21 cellular contexts compared by ENCODE assay signal in the genomic region with DNA sequence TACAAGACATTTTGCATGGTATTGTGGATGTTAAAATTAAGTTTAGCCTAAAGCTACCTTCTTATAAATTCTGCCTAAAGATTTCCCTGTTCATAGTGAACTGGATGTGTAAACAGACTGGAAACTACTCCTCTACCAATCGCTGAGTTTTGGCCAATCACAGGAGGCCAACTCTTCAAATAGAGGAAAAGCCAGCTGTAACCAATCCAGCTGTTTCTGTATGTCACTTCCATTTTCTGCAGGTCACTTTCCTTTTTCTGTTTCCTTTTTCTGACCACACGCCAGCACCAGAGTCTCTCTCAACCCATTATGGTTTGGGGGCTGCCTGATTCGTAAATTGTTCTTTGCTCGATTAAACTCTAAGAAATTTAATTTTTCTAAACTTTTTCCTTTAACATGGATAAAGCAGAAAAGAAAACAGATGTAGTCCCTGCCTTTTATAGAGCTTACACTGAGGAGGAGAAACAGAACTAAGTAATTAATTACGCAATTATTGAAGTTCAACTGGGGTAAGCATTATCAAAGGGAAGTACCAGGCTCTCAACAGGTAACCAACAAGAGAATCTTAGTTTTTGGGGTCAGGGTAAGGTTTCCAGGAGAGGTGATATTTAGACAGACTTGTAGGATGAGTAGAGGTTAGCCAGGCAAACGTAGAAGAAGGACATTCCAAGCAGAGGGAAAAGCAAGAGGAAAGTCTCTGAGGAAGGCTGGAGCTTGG. TPM values are rescaled to one million over a fixed set of nuclear protein-coding genes. Genes with fewer than 3 reads are reported as not detected.
DNase-seq lines count a peak whose midpoint lies in the region; ATAC-seq, FAIRE-seq and TF ChIP-seq lines count a peak whose summit lies in the region.
"Had no signal": no experiment of that assay in that cellular context is flagged by ENCODE, and none has a peak within 500 bp of the region (broad histone marks: within the 10 kb centered on the region; RNA-seq: fewer than 3 reads in every experiment).

No MANE protein-coding gene starts in this region.

- no peak overlapping the region for H3K27ac Mint-ChIP-seq in activated CD4-positive, alpha-beta T cell treated with anti-CD3 and anti-CD28 coated beads, Interleukin-2, amount 10 ng/mL, durations not matched to agents 7 days and 5 days
- H3K27ac Mint-ChIP-seq: activated naive CD4-positive, alpha-beta T cell treated with anti-CD3 and anti-CD28 coated beads, Interleukin-2, amount 10 ng/mL, durations not matched to agents 7 days and 5 days had no signal

- TF ChIP-seq POLR2A in HepG2 (IDR thresholded peaks at IDR 0.05; ENCODE audit: insufficient read depth in 1 of 2, low read depth in 2 of 2, low read length in 2 of 2), result no peak
- TF ChIP-seq POLR2A in thyroid gland (IDR thresholded peaks at IDR 0.05), result no peak

- no peak overlapping the region for H2AFZ ChIP-seq in HepG2 (ENCODE audit: low read length)

- H3K27me3 ChIP-seq in HepG2 (ENCODE audit: control insufficient read depth in 1 of 2, insufficient read depth in 2 of 2, low read length in 2 of 2), result no peaks in the 10 kb centered on the region; a peak in 1 of 5 replicates
- no peaks in the 10 kb centered on the region for H3K27me3 ChIP-seq in thyroid gland
- H3K27me3 ChIP-seq: BLaER1 treated with 17β-estradiol and CSF1 and Interleukin-3, amounts not matched to agents 10 nM and 100 nM; ovary had no signal

- no peak for TF ChIP-seq RAD21 in HepG2 (CRISPR knock-in tag; IDR thresholded peaks at IDR 0.05)

- no peaks in the 10 kb centered on the region for H4K20me1 ChIP-seq in HepG2 (ENCODE audit: insufficient read depth, low read length)
- H4K20me1 ChIP-seq: BLaER1 treated with 17β-estradiol and CSF1 and Interleukin-3, amounts not matched to agents 10 nM and 100 nM had no signal

- H3K9me3 Mint-ChIP-seq in activated CD4-positive, alpha-beta T cell treated with anti-CD3 and anti-CD28 coated beads, Interleukin-2, amount 10 ng/mL, durations not matched to agents 7 days and 5 days, result no peaks in the 10 kb centered on the region
- H3K9me3 Mint-ChIP-seq: activated naive CD4-positive, alpha-beta T cell treated with anti-CD3 and anti-CD28 coated beads, Interleukin-2, amount 10 ng/mL, durations not matched to agents 7 days and 5 days had no signal

- H3K79me2 ChIP-seq in HepG2 (ENCODE audit: insufficient read depth, low read length), result no peaks in the 10 kb centered on the region

- DNase-seq in Right ventricle myocardium inferior (ENCODE audit: missing footprints) (no peak), cardiac septum (ENCODE audit: low spot score) (no peak), SKM-1 (lab: John Stamatoyannopoulos, UW; ENCODE audit: unreplicated experiment) (peak; percentile 80), HepG2 (ENCODE audit: low spot score) (no peak), thyroid gland (no peak), RKO (ENCODE audit: low spot score) (no peak)
- DNase-seq in activated CD4-positive, alpha-beta T cell treated with anti-CD3 and anti-CD28 coated beads, Interleukin-2, amount 10 ng/mL, durations not matched to agents 7 days and 5 days, result no peak
- no peak for DNase-seq in stimulated activated CD4-positive, alpha-beta T cell treated with anti-CD3 and anti-CD28 coated beads, Interleukin-1b, Interleukin-23, amount 100 ng/mL, for 48 hours
- DNase-seq: 8988T; activated CD4-positive, alpha-beta T cell treated with anti-CD3 and anti-CD28 coated beads, Interleukin-2, amount 50 U/mL, for 4 hours; activated naive CD4-positive, alpha-beta T cell treated with anti-CD3 and anti-CD28 coated beads, Interleukin-2, amount 10 ng/mL, durations not matched to agents 7 days and 5 days; NCI-H187; NCI-H446 treated with DMSO at 0.1 percent for 48 hours; ovary; SK-N-SH; small intestine had no signal

- H3K4me3 ChIP-seq in HepG2 (replicated peaks in 1 of 3; ENCODE audit: insufficient read depth in 1 of 3, low read depth in 2 of 3, low read length in 3 of 3) (no peak overlapping the region), thyroid gland (replicated peaks in 1 of 3) (no peak overlapping the region)
- H3K4me3 ChIP-seq: BLaER1 treated with 17β-estradiol and CSF1 and Interleukin-3, amounts not matched to agents 10 nM and 100 nM; HAP-1; ovary had no signal

- H3K27me3 Mint-ChIP-seq in activated CD4-positive, alpha-beta T cell treated with anti-CD3 and anti-CD28 coated beads, Interleukin-2, amount 10 ng/mL, durations not matched to agents 7 days and 5 days, result peaks cover 16% of the 10 kb centered on the region

- BruUV-seq in HepG2 (replicated peaks; lab: Mats Ljungman, UMichigan), result no TSS peak

- H3K9me3 ChIP-seq in HepG2 (ENCODE audit: low read length), result no peaks in the 10 kb centered on the region
- no peaks in the 10 kb centered on the region for H3K9me3 ChIP-seq in thyroid gland
- H3K9me3 ChIP-seq: HAP-1, ovary, SK-N-SH had no signal

- H3K9ac ChIP-seq in HepG2 (ENCODE audit: insufficient read depth, low read depth, low read length), result no peak overlapping the region
- H3K9ac ChIP-seq: BLaER1 treated with 17β-estradiol and CSF1 and Interleukin-3, amounts not matched to agents 10 nM and 100 nM; SK-N-SH had no signal

- H3K4me1 ChIP-seq in HepG2 (ENCODE audit: insufficient read depth, low read length) (no peaks in the 10 kb centered on the region), thyroid gland (peaks cover 35 to 41% of the 10 kb centered on the region in 2 donors)
- H3K4me1 ChIP-seq: HAP-1 had no signal

- in situ Hi-C loops in HepG2 (cut with HindIII; ENCODE audit: extremely low pct_ligation_motif_present, low pct_unique_long_range_greater_than_20kb), result loop anchor here (25.0 kb wide), 2 partner anchors 238 to 413 kb away; no protein-coding TSS in a partner anchor

- POLR2A ChIA-PET in HepG2 (lab: Yijun Ruan, JAX), result interaction anchor here (0.8 kb wide), 1 partner anchor 31 kb away, joined by 3 read pairs; no protein-coding TSS in a partner anchor
- POLR2A ChIA-PET in activated CD4-positive, alpha-beta T cell treated with anti-CD3 and anti-CD28 coated beads, Interleukin-2, amount 10 ng/mL, durations not matched to agents 7 days and 5 days (lab: Charles Lee), result no interaction called here

- WGBS in HepG2 (ENCODE audit: low lambda C conversion rate), result 13% methylated on average over 6 of the region's 6 CpGs
- WGBS in thyroid gland, 2 donors, result 81 to 88% methylated on average over 6 of the region's 6 CpGs

- H3K4me1 Mint-ChIP-seq in activated CD4-positive, alpha-beta T cell treated with anti-CD3 and anti-CD28 coated beads, Interleukin-2, amount 10 ng/mL, durations not matched to agents 7 days and 5 days, result no peaks in the 10 kb centered on the region
- H3K4me1 Mint-ChIP-seq: activated naive CD4-positive, alpha-beta T cell treated with anti-CD3 and anti-CD28 coated beads, Interleukin-2, amount 10 ng/mL, durations not matched to agents 7 days and 5 days had no signal

- H3K36me3 ChIP-seq in HepG2 (replicated peaks in 1 of 2; ENCODE audit: control insufficient read depth in 1 of 2, insufficient read depth in 2 of 2, low read length in 2 of 2) (no peaks in the 10 kb centered on the region), thyroid gland (no peaks in the 10 kb centered on the region)
- H3K36me3 ChIP-seq: BLaER1 treated with 17β-estradiol and CSF1 and Interleukin-3, amounts not matched to agents 10 nM and 100 nM; HAP-1; ovary had no signal

- H3K4me3 Mint-ChIP-seq in activated CD4-positive, alpha-beta T cell treated with anti-CD3 and anti-CD28 coated beads, Interleukin-2, amount 10 ng/mL, durations not matched to agents 7 days and 5 days, result no peak overlapping the region
- H3K4me3 Mint-ChIP-seq: activated naive CD4-positive, alpha-beta T cell treated with anti-CD3 and anti-CD28 coated beads, Interleukin-2, amount 10 ng/mL, durations not matched to agents 7 days and 5 days had no signal

- FAIRE-seq in HepG2 (lab: Jason Lieb, UNC), result no peak
- FAIRE-seq: colon, endothelial cell of umbilical vein, small intestine had no signal

- H3K27ac ChIP-seq in HepG2 (ENCODE audit: extremely low read length, insufficient read depth, low read length) (no peak overlapping the region), thyroid gland (peak overlapping the region; percentile 5 to 37 (median 35))
- H3K27ac ChIP-seq: BLaER1 treated with 17β-estradiol and CSF1 and Interleukin-3, amounts not matched to agents 10 nM and 100 nM; ovary had no signal

- no peak overlapping the region for H3K4me2 ChIP-seq in HepG2 (ENCODE audit: low read depth, low read length)
- H3K4me2 ChIP-seq: SK-N-SH had no signal

- TF ChIP-seq EP300 in HepG2 (IDR thresholded peaks at IDR 0.05; ENCODE audit: low read depth in 2 of 2, low read length in 2 of 2) (no peak), HepG2 (CRISPR knock-in tag; IDR thresholded peaks at IDR 0.05; ENCODE audit: borderline replicate concordance) (no peak)

- TF ChIP-seq CTCF in HepG2 (CRISPR knock-in tag; IDR thresholded peaks at IDR 0.05), result no peak
- no peak for TF ChIP-seq CTCF in thyroid gland (IDR thresholded peaks at IDR 0.05)

- CTCF ChIA-PET in HepG2 (lab: Yijun Ruan, JAX; ENCODE audit: low intra/inter-chr PET ratio, low total read pairs), result no interaction called here
- CTCF ChIA-PET in activated CD4-positive, alpha-beta T cell treated with anti-CD3 and anti-CD28 coated beads, Interleukin-2, amount 10 ng/mL, durations not matched to agents 7 days and 5 days (lab: Charles Lee), result interaction anchor here (0.6 kb wide), 1 partner anchor 1202 kb away, joined by 3 read pairs; no protein-coding TSS in a partner anchor

- intact Hi-C loops in Right ventricle myocardium inferior (cut with DNase I) (no loop called here), cardiac septum (cut with DNase I) (no loop called here), HepG2 (cut with micrococcal nuclease; ENCODE audit: unreplicated experiment) (no loop called here), thyroid gland (cut with DNase I) (no loop called here)

- no peaks in the 10 kb centered on the region for H3K36me3 Mint-ChIP-seq in activated CD4-positive, alpha-beta T cell treated with anti-CD3 and anti-CD28 coated beads, Interleukin-2, amount 10 ng/mL, durations not matched to agents 7 days and 5 days (ENCODE audit: low read depth)
- H3K36me3 Mint-ChIP-seq: activated naive CD4-positive, alpha-beta T cell treated with anti-CD3 and anti-CD28 coated beads, Interleukin-2, amount 10 ng/mL, durations not matched to agents 7 days and 5 days had no signal

- peak; percentile 16 for ATAC-seq in Right ventricle myocardium inferior
- no peak for ATAC-seq in HepG2

RNA-seq across cellular contexts. Expression of gene RANBP3L, which starts 27.7 kb away (rescaled TPM):
- total RNA-seq in Right ventricle myocardium inferior, result 0.49 TPM
- 0.51 TPM for total RNA-seq in cardiac septum
- total RNA-seq in HepG2 (2016; rRNA removed; fragmentation: Illumina TruSeq; extraction: Trizol), result 0.09 TPM in 1 of 2 replicates, not detected in the other
- total RNA-seq in HepG2 (2016; cell fraction: cytosol; rRNA removed; fragmentation: Illumina TruSeq; extraction: Trizol; ENCODE audit: low read depth), result not detected in 2 replicates
- not detected in 2 replicates for total RNA-seq in HepG2 (2016; cell fraction: insoluble cytoplasmic fraction; rRNA removed; fragmentation: Illumina TruSeq; extraction: Trizol)
- total RNA-seq in HepG2 (2016; cell fraction: membrane; rRNA removed; fragmentation: Illumina TruSeq; extraction: Trizol), result not detected in 2 replicates
- 0.84 TPM in 1 of 2 replicates, not detected in the other for total RNA-seq in HepG2 (2016; cell fraction: nucleus; rRNA removed; fragmentation: Illumina TruSeq; extraction: Trizol)
- not detected in 2 replicates for polyA plus RNA-seq in HepG2 (2011; rRNA removed)
- 0.01 TPM in 1 of 2 replicates, not detected in the other for polyA plus RNA-seq in HepG2 (2011; cell fraction: cytosol; rRNA removed)
- not detected in 2 replicates for polyA plus RNA-seq in HepG2 (2011; cell fraction: nucleus; rRNA removed)
- polyA plus RNA-seq in HepG2 (2012), result 0.15 and 0.25 TPM in 2 replicates
- polyA plus RNA-seq in HepG2 (2016; cell fraction: cytosol; fragmentation: Illumina TruSeq; extraction: Trizol; ENCODE audit: low read depth), result not detected in 2 replicates
- not detected in 2 replicates for polyA plus RNA-seq in HepG2 (2016; cell fraction: insoluble cytoplasmic fraction; fragmentation: Illumina TruSeq; extraction: Trizol; ENCODE audit: low read depth)
- not detected in 2 replicates for polyA plus RNA-seq in HepG2 (2016; cell fraction: membrane; fragmentation: Illumina TruSeq; extraction: Trizol; ENCODE audit: low read depth)
- not detected in 2 replicates for polyA plus RNA-seq in HepG2 (2016; cell fraction: nucleus; fragmentation: Illumina TruSeq; extraction: Trizol; ENCODE audit: insufficient read depth, low read depth)
- polyA minus RNA-seq in HepG2 (2011; rRNA and poly(A)+ RNA removed; ENCODE audit: low replicate concordance), result 1.2 TPM in 1 of 2 replicates, not detected in the other
- not detected in 2 replicates for polyA minus RNA-seq in HepG2 (2011; cell fraction: cytosol; rRNA and poly(A)+ RNA removed)
- polyA minus RNA-seq in HepG2 (2011; cell fraction: nucleus; rRNA and poly(A)+ RNA removed), result not detected in 2 replicates
- 10 to 100 TPM in 1 of 4 donors, 1 to 10 TPM in 3; 6.5 to 15.8 (median 8.5) TPM for total RNA-seq in thyroid gland
- total RNA-seq in activated CD4-positive, alpha-beta T cell treated with anti-CD3 and anti-CD28 coated beads, Interleukin-2, amount 10 ng/mL, durations not matched to agents 7 days and 5 days, result not detected
- total RNA-seq: astrocyte, endothelial cell of umbilical vein had no signal
- polyA plus RNA-seq: endothelial cell of umbilical vein, SK-N-SH had no signal

RNA-seq across cellular contexts. Expression of gene NADK2, which starts 32.2 kb away (rescaled TPM):
- total RNA-seq in Right ventricle myocardium inferior, result 39.4 TPM
- 34.6 TPM for total RNA-seq in cardiac septum
- total RNA-seq in HepG2 (2016; rRNA removed; fragmentation: Illumina TruSeq; extraction: Trizol), result 71.4 and 94.9 TPM in 2 replicates
- total RNA-seq in HepG2 (2016; cell fraction: cytosol; rRNA removed; fragmentation: Illumina TruSeq; extraction: Trizol; ENCODE audit: low read depth), result 16.2 and 22.5 TPM in 2 replicates
- 66.3 and 99.8 TPM in 2 replicates for total RNA-seq in HepG2 (2016; cell fraction: insoluble cytoplasmic fraction; rRNA removed; fragmentation: Illumina TruSeq; extraction: Trizol)
- total RNA-seq in HepG2 (2016; cell fraction: membrane; rRNA removed; fragmentation: Illumina TruSeq; extraction: Trizol), result 39.1 and 45.5 TPM in 2 replicates
- total RNA-seq in HepG2 (2016; cell fraction: nucleus; rRNA removed; fragmentation: Illumina TruSeq; extraction: Trizol), result 36.8 and 39.2 TPM in 2 replicates
- 13.9 and 14.6 TPM in 2 replicates for polyA plus RNA-seq in HepG2 (2011; rRNA removed)
- 6.9 and 10.4 TPM in 2 replicates for polyA plus RNA-seq in HepG2 (2011; cell fraction: cytosol; rRNA removed)
- 5.7 and 12.0 TPM in 2 replicates for polyA plus RNA-seq in HepG2 (2011; cell fraction: nucleus; rRNA removed)
- polyA plus RNA-seq in HepG2 (2012), result 28.2 and 41.4 TPM in 2 replicates
- polyA plus RNA-seq in HepG2 (2016; cell fraction: cytosol; fragmentation: Illumina TruSeq; extraction: Trizol; ENCODE audit: low read depth), result 11.5 and 11.7 TPM in 2 replicates
- 63.7 and 67.5 TPM in 2 replicates for polyA plus RNA-seq in HepG2 (2016; cell fraction: insoluble cytoplasmic fraction; fragmentation: Illumina TruSeq; extraction: Trizol; ENCODE audit: low read depth)
- polyA plus RNA-seq in HepG2 (2016; cell fraction: membrane; fragmentation: Illumina TruSeq; extraction: Trizol; ENCODE audit: low read depth), result 21.2 and 22.8 TPM in 2 replicates
- 67.8 and 71.3 TPM in 2 replicates for polyA plus RNA-seq in HepG2 (2016; cell fraction: nucleus; fragmentation: Illumina TruSeq; extraction: Trizol; ENCODE audit: insufficient read depth, low read depth)
- 15.0 and 26.4 TPM in 2 replicates for polyA minus RNA-seq in HepG2 (2011; rRNA and poly(A)+ RNA removed; ENCODE audit: low replicate concordance)
- polyA minus RNA-seq in HepG2 (2011; cell fraction: cytosol; rRNA and poly(A)+ RNA removed), result 20.1 and 29.7 TPM in 2 replicates
- 14.9 and 16.9 TPM in 2 replicates for polyA minus RNA-seq in HepG2 (2011; cell fraction: nucleus; rRNA and poly(A)+ RNA removed)
- total RNA-seq in thyroid gland, result 10 to 100 TPM; 28.8 to 47.2 (median 44.4) TPM
- 10 to 100 TPM; 10.3 to 12.4 TPM for total RNA-seq in activated CD4-positive, alpha-beta T cell treated with anti-CD3 and anti-CD28 coated beads, Interleukin-2, amount 10 ng/mL, durations not matched to agents 7 days and 5 days
